36 cellular contexts compared by ENCODE assay signal in genomic region chr5:127761869-127762268, GRCh38. TPM values are rescaled to one million over a fixed set of nuclear protein-coding genes. Genes with fewer than 3 reads are reported as not detected.
"Had no signal": no experiment of that assay in that cellular context is flagged by ENCODE, and none has a peak within 500 bp of the region (broad histone marks: within the 10 kb centered on the region; RNA-seq: fewer than 3 reads in every experiment).

No MANE protein-coding gene starts in this region.

- H3K9me3 ChIP-seq: ascending aorta, Peyer's patch, SJSA1 had no signal

- H3K27ac Mint-ChIP-seq: activated CD4-positive, alpha-beta T cell treated with anti-CD3 and anti-CD28 coated beads, Interleukin-2, amount 10 ng/mL, durations not matched to agents 24 days and 14 days; activated CD8-positive, alpha-beta T cell treated with anti-CD3 and anti-CD28 coated beads for 36 hours; activated naive CD8-positive, alpha-beta T cell treated with anti-CD3 and anti-CD28 coated beads for 36 hours; activated T-cell treated with anti-CD3 and anti-CD28 coated beads, Interleukin-2, amount 50 U/mL, for 72 hours; activated T-helper 17 cell treated with anti-CD3 and anti-CD28 coated beads, Interleukin-2, amount 50 U/mL, for 72 hours had no signal

- ATAC-seq: activated CD8-positive, alpha-beta T cell treated with anti-CD3 and anti-CD28 coated beads for 36 hours; activated T-cell treated with anti-CD3 and anti-CD28 coated beads, Interleukin-2, amount 50 U/mL, for 72 hours; activated T-helper 17 cell treated with anti-CD3 and anti-CD28 coated beads, Interleukin-2, amount 50 U/mL, for 72 hours; PC-3; SK-N-SH treated with all-trans-retinoic acid at 6 μM for 48 hours had no signal

- H3K27me3 Mint-ChIP-seq: activated naive CD8-positive, alpha-beta T cell treated with anti-CD3 and anti-CD28 coated beads for 36 hours had no signal

- H3K27me3 ChIP-seq: ascending aorta, cardiac muscle cell, Peyer's patch, SJSA1 had no signal

- H3K36me3 Mint-ChIP-seq: activated naive CD8-positive, alpha-beta T cell treated with anti-CD3 and anti-CD28 coated beads for 36 hours had no signal

- H3K27ac ChIP-seq: ascending aorta, cardiac muscle cell, Peyer's patch, SJSA1 had no signal

- H3K4me3 ChIP-seq: ascending aorta, cardiac muscle cell, Peyer's patch, SJSA1 had no signal

- H3K4me3 Mint-ChIP-seq: activated CD4-positive, alpha-beta T cell treated with anti-CD3 and anti-CD28 coated beads, Interleukin-2, amount 10 ng/mL, durations not matched to agents 24 days and 14 days; activated CD8-positive, alpha-beta T cell treated with anti-CD3 and anti-CD28 coated beads for 36 hours; activated naive CD8-positive, alpha-beta T cell treated with anti-CD3 and anti-CD28 coated beads for 36 hours; activated T-cell treated with anti-CD3 and anti-CD28 coated beads, Interleukin-2, amount 50 U/mL, for 72 hours; activated T-helper 17 cell treated with anti-CD3 and anti-CD28 coated beads, Interleukin-2, amount 50 U/mL, for 72 hours had no signal

- H3K36me3 ChIP-seq: ascending aorta, cardiac muscle cell, Peyer's patch, SJSA1 had no signal

- DNase-seq: activated CD4-positive, alpha-beta T cell treated with anti-CD3 and anti-CD28 coated beads, Interleukin-2, amount 10 ng/mL, durations not matched to agents 24 days and 14 days; activated CD4-positive, alpha-beta T cell treated with anti-CD3 and anti-CD28 coated beads, Interleukin-2, amount 50 U/mL, for 4 hours; activated CD8-positive, alpha-beta T cell treated with anti-CD3 and anti-CD28 coated beads for 36 hours; activated effector memory CD4-positive, alpha-beta T cell treated with anti-CD3 and anti-CD28 coated beads, Interleukin-2, amount 50 U/mL, for 16 hours; activated naive CD4-positive, alpha-beta T cell; activated naive CD4-positive, alpha-beta T cell treated with anti-CD3 and anti-CD28 coated beads, Interleukin-2, amount 50 U/mL, for 16 hours; activated naive CD8-positive, alpha-beta T cell treated with anti-CD3 and anti-CD28 coated beads for 36 hours; activated T-cell treated with anti-CD3 and anti-CD28 coated beads, Interleukin-2, amount 50 U/mL, for 1 hour; activated T-cell treated with anti-CD3 and anti-CD28 coated beads, Interleukin-2, amount 50 U/mL, for 72 hours; amygdala; NCI-H1092 treated with DMSO at 0.1 percent for 48 hours; NCI-H1417; NCI-H146; NCI-H187; NCI-H2029 treated with DMSO at 0.1 percent for 48 hours; NCI-H2171 treated with DMSO at 0.1 percent for 48 hours; NCI-H2227 treated with DMSO at 0.1 percent for 48 hours; NCI-H446; NCI-H510A treated with DMSO at 0.1 percent for 48 hours; NCI-H526 treated with DMSO at 0.1 percent for 48 hours; NCI-H774; PC-3; Peyer's patch; RPMI8226; SHP77 treated with DMSO at 0.1 percent for 48 hours; SW 1271; T-helper 1 cell; T1000 had no signal

- H3K4me1 Mint-ChIP-seq: activated naive CD8-positive, alpha-beta T cell treated with anti-CD3 and anti-CD28 coated beads for 36 hours; activated T-helper 17 cell treated with anti-CD3 and anti-CD28 coated beads, Interleukin-2, amount 50 U/mL, for 72 hours had no signal

- H3K9me3 Mint-ChIP-seq: activated CD4-positive, alpha-beta T cell treated with anti-CD3 and anti-CD28 coated beads, Interleukin-2, amount 10 ng/mL, durations not matched to agents 24 days and 14 days; activated CD8-positive, alpha-beta T cell treated with anti-CD3 and anti-CD28 coated beads for 36 hours; activated naive CD8-positive, alpha-beta T cell treated with anti-CD3 and anti-CD28 coated beads for 36 hours; activated T-cell treated with anti-CD3 and anti-CD28 coated beads, Interleukin-2, amount 50 U/mL, for 72 hours; activated T-helper 17 cell treated with anti-CD3 and anti-CD28 coated beads, Interleukin-2, amount 50 U/mL, for 72 hours had no signal

- H3K4me1 ChIP-seq: ascending aorta had no signal

RNA-seq across cellular contexts. Expression of gene CCDC192, which starts 58.7 kb away (rescaled TPM):
- total RNA-seq: activated CD4-positive, alpha-beta T cell treated with anti-CD3 and anti-CD28 coated beads, Interleukin-2, amount 10 ng/mL, durations not matched to agents 24 days and 14 days; activated CD8-positive, alpha-beta memory T cell treated with anti-CD3 and anti-CD28 coated beads for 36 hours; activated CD8-positive, alpha-beta T cell treated with anti-CD3 and anti-CD28 coated beads for 36 hours; activated naive CD8-positive, alpha-beta T cell treated with anti-CD3 and anti-CD28 coated beads for 36 hours; activated T-helper 17 cell treated with anti-CD3 and anti-CD28 coated beads, Interleukin-2, amount 50 U/mL, for 72 hours; ascending aorta; cardiac muscle cell; M059J; PC-3; Peyer's patch; SJSA1; T-helper 2 cell treated with Interferon-gamma antibody and Interleukin-4, amounts not matched to agents 100 ng/mL and 5 ng/mL, for 36 hours had no signal
